Comparison of ENCODE assay signal across 8 cellular contexts in genomic region chr21:41133896-41134522, GRCh38. TPM values are rescaled to one million over a fixed set of nuclear protein-coding genes. Genes with fewer than 3 reads are reported as not detected.
DNase-seq lines count a peak whose midpoint lies in the region; ATAC-seq and TF ChIP-seq lines count a peak whose summit lies in the region.

No MANE protein-coding gene starts in this region.

- no peak for ATAC-seq in HG03097 (IDR thresholded peaks at IDR 0.05; ENCODE audit: low FRiP score, unreplicated experiment)
- ATAC-seq in activated T-cell treated with anti-CD3 and anti-CD28 coated beads, Interleukin-2, amount 50 U/mL, for 72 hours (replicated peaks in 1 of 2), result no peak
- ATAC-seq in HG02840 (IDR thresholded peaks at IDR 0.05; ENCODE audit: low FRiP score, unreplicated experiment), result no peak

- H3K27ac Mint-ChIP-seq in activated T-cell treated with anti-CD3 and anti-CD28 coated beads, Interleukin-2, amount 50 U/mL, for 72 hours, result no peak overlapping the region

- peaks cover 41% of the 10 kb centered on the region for H3K27me3 Mint-ChIP-seq in activated T-cell treated with anti-CD3 and anti-CD28 coated beads, Interleukin-2, amount 50 U/mL, for 72 hours (ENCODE audit: low read depth)

- H3K4me3 Mint-ChIP-seq in activated T-cell treated with anti-CD3 and anti-CD28 coated beads, Interleukin-2, amount 50 U/mL, for 72 hours, result no peak overlapping the region

- peaks cover 1 to 5% of the 10 kb centered on the region in 2 donors for H3K9me3 Mint-ChIP-seq in activated T-cell treated with anti-CD3 and anti-CD28 coated beads, Interleukin-2, amount 50 U/mL, for 72 hours

- TF ChIP-seq CTCF in LNCaP clone FGC (IDR thresholded peaks at IDR 0.05; ENCODE audit: control insufficient read depth, extremely low read depth, insufficient read depth), result peak; percentile 74
- peak; percentile 67 for TF ChIP-seq CTCF in kidney epithelial cell (IDR thresholded peaks at IDR 0.05; ENCODE audit: insufficient read depth, low read length, poor library complexity, severe bottlenecking)

- H3K4me3 ChIP-seq in LNCaP clone FGC (ENCODE audit: low read depth, low read length), result no peak overlapping the region
- no peak overlapping the region for H3K4me3 ChIP-seq in kidney epithelial cell (ENCODE audit: low read depth, low read length)

- peaks cover 7% of the 10 kb centered on the region for H3K27me3 ChIP-seq in kidney epithelial cell (ENCODE audit: control insufficient read depth, insufficient read depth, low read length)

- H3K4me1 Mint-ChIP-seq in activated T-cell treated with anti-CD3 and anti-CD28 coated beads, Interleukin-2, amount 50 U/mL, for 72 hours (ENCODE audit: low read depth), result no peaks in the 10 kb centered on the region

- no peaks in the 10 kb centered on the region for H3K36me3 ChIP-seq in kidney epithelial cell (ENCODE audit: control insufficient read depth, insufficient read depth, low read length)

- peaks cover 0 to 2% of the 10 kb centered on the region in 2 donors for H3K36me3 Mint-ChIP-seq in activated T-cell treated with anti-CD3 and anti-CD28 coated beads, Interleukin-2, amount 50 U/mL, for 72 hours (ENCODE audit: insufficient read depth in 2 of 2)

- DNase-seq in GM03348 (ENCODE audit: low spot score), result peak; percentile 79
- peak; percentile 18 for DNase-seq in LNCaP clone FGC (ENCODE audit: low read depth)
- DNase-seq in amniotic epithelial cell (ENCODE audit: low read depth), result peak; percentile 3
- no peak for DNase-seq in kidney epithelial cell (ENCODE audit: low read depth)
- DNase-seq in activated T-cell treated with anti-CD3 and anti-CD28 coated beads, Interleukin-2, amount 50 U/mL, for 72 hours, result no peak
- no peak for DNase-seq in occipital lobe (lab: John Stamatoyannopoulos, UW)

RNA-seq across cellular contexts. Expression of gene BACE2, which starts 34.0 kb away (rescaled TPM):
- 81.0 and 82.8 TPM in 2 replicates for total RNA-seq in kidney epithelial cell
- 1 to 10 TPM; 1.1 TPM for total RNA-seq in activated T-cell treated with anti-CD3 and anti-CD28 coated beads, Interleukin-2, amount 50 U/mL, for 72 hours
- total RNA-seq in occipital lobe, result 8.6 TPM

Comparison
In these comparisons a context has a peak if more than half of its experiments do, and no peak if none do; other contexts are left out.
1. DNase-seq: peak in GM03348 (single experiment), LNCaP clone FGC (single experiment) and amniotic epithelial cell (single experiment); none in kidney epithelial cell (single experiment), activated T-cell treated with anti-CD3 and anti-CD28 coated beads, Interleukin-2, amount 50 U/mL, for 72 hours (0 of 2) and occipital lobe (single experiment).